15 cellular contexts compared by ENCODE assay signal in genomic region chr6:129517288-129517687, GRCh38.
DNase-seq lines count a peak whose midpoint lies in the region; ATAC-seq and TF ChIP-seq lines count a peak whose summit lies in the region.
"Had no signal": no experiment of that assay in that cellular context is flagged by ENCODE, and none has a peak within 500 bp of the region (broad histone marks: within the 10 kb centered on the region; RNA-seq: fewer than 3 reads in every experiment).

No MANE protein-coding gene starts in this region.

- H3K4me1 ChIP-seq in mammary epithelial cell (ENCODE audit: insufficient read depth, low read length) (peaks cover 4% of the 10 kb centered on the region), breast epithelium (no peaks in the 10 kb centered on the region), spleen (no peaks in the 10 kb centered on the region)

- H3K27ac ChIP-seq in mammary epithelial cell (ENCODE audit: insufficient read depth, low read depth, low read length) (no peak overlapping the region), breast epithelium (no peak overlapping the region), spleen (no peak overlapping the region)
- H3K27ac ChIP-seq: C4-2B had no signal

- ATAC-seq in HG02840 (IDR thresholded peaks at IDR 0.05; ENCODE audit: low FRiP score, unreplicated experiment) = no peak

- no peaks in the 10 kb centered on the region for H3K79me2 ChIP-seq in mammary epithelial cell (ENCODE audit: insufficient read depth, low read length)

- TF ChIP-seq CTCF in mammary epithelial cell (conservative IDR thresholded peaks at IDR 0.05 in 1 of 2, IDR thresholded peaks at IDR 0.05 in 1 of 2; ENCODE audit: extremely low read depth in 1 of 2, insufficient read depth in 1 of 2, low read depth in 1 of 2, low read length in 2 of 2) (no peak), breast epithelium (IDR thresholded peaks at IDR 0.05) (no peak), choroid plexus epithelial cell (conservative IDR thresholded peaks at IDR 0.05; ENCODE audit: low read depth, low read length) (peak; percentile 3), spleen (IDR thresholded peaks at IDR 0.05 in 8 of 11, conservative IDR thresholded peaks at IDR 0.05 in 3 of 11) (no peak)

- TF ChIP-seq POLR2A in breast epithelium (IDR thresholded peaks at IDR 0.05) (no peak), spleen (IDR thresholded peaks at IDR 0.05) (no peak)

- DNase-seq in mammary epithelial cell (no peak), breast epithelium (ENCODE audit: low spot score in 2 of 2) (no peak), choroid plexus epithelial cell (ENCODE audit: low read depth) (peak; percentile 34), fibroblast of peridontal ligament (ENCODE audit: extremely low read depth) (peak; percentile 30), spleen (no peak), A172 (ENCODE audit: low spot score) (no peak), NCI-H1105 treated with DMSO at 0.1 percent for 48 hours (lab: John Stamatoyannopoulos, UW) (no peak)
- DNase-seq: GF-D8, Karpas-422, MG63, NCI-H187 treated with DMSO at 0.1 percent for 48 hours, NCI-H526 treated with DMSO at 0.1 percent for 48 hours, Right ventricle myocardium superior had no signal

- dilution Hi-C loops in mammary epithelial cell (cut with HindIII; ENCODE audit: low sequenced_read_pairs) = no loop called here

- no peaks in the 10 kb centered on the region for H3K27me3 ChIP-seq in mammary epithelial cell (ENCODE audit: insufficient read depth, low read length)
- no peaks in the 10 kb centered on the region for H3K27me3 ChIP-seq in breast epithelium
- no peaks in the 10 kb centered on the region for H3K27me3 ChIP-seq in spleen (replicated peaks in 1 of 7)
- H3K27me3 ChIP-seq: MG63 had no signal

- H3K4me3 ChIP-seq in mammary epithelial cell (replicated peaks in 1 of 3; ENCODE audit: insufficient read depth in 1 of 3, low read depth in 2 of 3, low read length in 3 of 3) (no peak overlapping the region), breast epithelium (no peak overlapping the region), choroid plexus epithelial cell (ENCODE audit: low read depth, low read length) (no peak overlapping the region), spleen (no peak overlapping the region)
- H3K4me3 ChIP-seq: MG63 had no signal

- no TSS peak for BruUV-seq in mammary epithelial cell (replicated peaks; lab: Mats Ljungman, UMichigan)

- H2AFZ ChIP-seq in mammary epithelial cell (ENCODE audit: low read depth, low read length) = peak overlapping the region; percentile 26

- H3K36me3 ChIP-seq in mammary epithelial cell (ENCODE audit: insufficient read depth, low read length) = no peaks in the 10 kb centered on the region
- no peaks in the 10 kb centered on the region for H3K36me3 ChIP-seq in breast epithelium
- H3K36me3 ChIP-seq in spleen = no peaks in the 10 kb centered on the region
- H3K36me3 ChIP-seq: MG63 had no signal

- WGBS in mammary epithelial cell (ENCODE audit: low coverage, missing lambda C conversion rate) = 50% methylated on average over 2 of the region's 2 CpGs
- WGBS in spleen, 5 donors = 27 to 60% (median 45%) methylated on average over 2 of the region's 2 CpGs

- H3K4me2 ChIP-seq in mammary epithelial cell (ENCODE audit: insufficient read depth, low read depth, low read length) = no peak overlapping the region

- in situ Hi-C loops in mammary epithelial cell (cut with MboI; ENCODE audit: low sequenced_read_pairs in 2 of 2) = no loop called here

- CTCF ChIA-PET in mammary epithelial cell (lab: Charles Lee; ENCODE audit: low non-redundant PET) = no interaction called here

- H3K9ac ChIP-seq in mammary epithelial cell (ENCODE audit: insufficient read depth, low read length) = no peak overlapping the region

- no peaks in the 10 kb centered on the region for H4K20me1 ChIP-seq in mammary epithelial cell (ENCODE audit: insufficient read depth, low read length)

- no peaks in the 10 kb centered on the region for H3K9me3 ChIP-seq in mammary epithelial cell (replicated peaks; ENCODE audit: insufficient read depth, low read length)
- H3K9me3 ChIP-seq in breast epithelium = no peaks in the 10 kb centered on the region
- no peaks in the 10 kb centered on the region for H3K9me3 ChIP-seq in spleen
- H3K9me3 ChIP-seq: MG63 had no signal

- intact Hi-C loops in mammary epithelial cell (cut with micrococcal nuclease) = no loop called here
- intact Hi-C loops in breast epithelium (cut with DNase I; ENCODE audit: low total_unique reads) = no loop called here
- intact Hi-C loops in spleen (cut with DNase I; ENCODE audit: low total_unique reads) = no loop called here

Comparison
In these comparisons a context has a peak if more than half of its experiments do, and no peak if none do; other contexts are left out.
1. DNase-seq: peak in choroid plexus epithelial cell (single experiment) and fibroblast of peridontal ligament (single experiment); none in mammary epithelial cell (single experiment), breast epithelium (0 of 2), spleen (single experiment), A172 (single experiment) and NCI-H1105 treated with DMSO at 0.1 percent for 48 hours (single experiment).